ENCODE assay signal across 8 cellular contexts in genomic region chr5:708848-709517, GRCh38. TPM values are rescaled to one million over a fixed set of nuclear protein-coding genes. Genes with fewer than 3 reads are reported as not detected.
DNase-seq lines count a peak whose midpoint lies in the region; ATAC-seq and TF ChIP-seq lines count a peak whose summit lies in the region.
"Not testable (repeated sequence)": the region's sequence is repeated elsewhere in the genome, so short reads cannot be mapped to it uniquely, and the experiment has no call there.

No MANE protein-coding gene starts in this region.

- H3K4me2 ChIP-seq in GM23338 = not testable (repeated sequence)

- not testable (repeated sequence) for H3K9me2 ChIP-seq in GM23338 (ENCODE audit: insufficient read depth)

- 85 to 92% methylated on average over 1 to 3 of the region's 3 CpGs for WGBS in aorta, 2 donors

- ATAC-seq in GM23338 (peak; percentile 46; the same call in 2 of the 3 replicates), WTC11 (peak; percentile 60), esophagus mucosa (peak; percentile 45), left colon (peak; percentile 20), omental fat pad (ENCODE audit: low FRiP score) (peak; percentile 54), aorta (ENCODE audit: low FRiP score) (peak; percentile 64)
- ATAC-seq in stimulated activated memory B cell treated with anti-CD40 and anti-IgM and Interleukin-4, amounts not matched to agents 10 μg/mL and 1 μg/mL and 100 μg/mL, for 72 hours = peak; percentile 31

- not testable (repeated sequence) for TF ChIP-seq POLR2A in Peyer's patch (IDR thresholded peaks at IDR 0.05)

- H3K9me3 Mint-ChIP-seq in GM23338 (peaks cover 29% of the 10 kb centered on the region), WTC11 (peaks cover 19% of the 10 kb centered on the region)
- peaks cover 11% of the 10 kb centered on the region for H3K9me3 Mint-ChIP-seq in stimulated activated memory B cell treated with anti-CD40 and anti-IgM and Interleukin-4, amounts not matched to agents 10 μg/mL and 1 μg/mL and 100 μg/mL, for 72 hours

- not testable (repeated sequence) for H3K27ac ChIP-seq in GM23338 (ENCODE audit: low read depth); aorta (ENCODE audit: low read depth in 1 of 2, low read length in 2 of 2)
- H3K27ac ChIP-seq in Peyer's patch = peak overlapping the region in 3 of 4 donors; percentile 32 to 52 (median 42)

- H3K4me1 ChIP-seq in GM23338 (ENCODE audit: insufficient read depth); Peyer's patch; aorta (ENCODE audit: control insufficient read depth in 1 of 2, insufficient read depth in 2 of 2, low read length in 2 of 2): not testable (repeated sequence)

- POLR2A ChIA-PET in WTC11 (lab: Charles Lee) = not testable (repeated sequence)

- intact Hi-C loops in left colon (cut with DNase I, micrococcal nuclease); aorta (cut with DNase I): not testable (repeated sequence)

- H3K9me3 ChIP-seq in Peyer's patch; aorta (ENCODE audit: control insufficient read depth, low read length): not testable (repeated sequence)

- not testable (repeated sequence) for H3K4me3 ChIP-seq in GM23338; Peyer's patch; aorta (ENCODE audit: low read length in 2 of 2)

- not testable (repeated sequence) for H3K27me3 ChIP-seq in GM23338 (ENCODE audit: insufficient read depth); Peyer's patch; aorta (ENCODE audit: control insufficient read depth in 1 of 2, insufficient read depth in 2 of 2, low read length in 1 of 2)

- CTCF ChIA-PET in WTC11 (lab: Charles Lee) = not testable (repeated sequence)

- not testable (repeated sequence) for DNase-seq in GM23338 (ENCODE audit: low spot score); Peyer's patch; WTC11 (ENCODE audit: low spot score); left colon; omental fat pad (ENCODE audit: low spot score)
- peak in 1 of 2 donors; percentile 63 for DNase-seq in aorta

- not testable (repeated sequence) for H3K79me2 ChIP-seq in GM23338 (replicated peaks; ENCODE audit: insufficient read depth)

- not testable (repeated sequence) for H3K36me3 ChIP-seq in GM23338 (ENCODE audit: insufficient read depth); Peyer's patch; aorta (ENCODE audit: control insufficient read depth in 1 of 2, insufficient read depth in 2 of 2, low read length in 1 of 2)

- not testable (repeated sequence) for H3K4me1 Mint-ChIP-seq in GM23338; WTC11; stimulated activated memory B cell treated with anti-CD40 and anti-IgM and Interleukin-4, amounts not matched to agents 10 μg/mL and 1 μg/mL and 100 μg/mL, for 72 hours

- not testable (repeated sequence) for H3F3A ChIP-seq in GM23338 (replicated peaks; ENCODE audit: low read depth)

- H3K4me3 Mint-ChIP-seq in GM23338; WTC11; stimulated activated memory B cell treated with anti-CD40 and anti-IgM and Interleukin-4, amounts not matched to agents 10 μg/mL and 1 μg/mL and 100 μg/mL, for 72 hours: not testable (repeated sequence)

- H2AFZ ChIP-seq in GM23338 = not testable (repeated sequence)

- H3K27ac Mint-ChIP-seq in GM23338; WTC11; stimulated activated memory B cell treated with anti-CD40 and anti-IgM and Interleukin-4, amounts not matched to agents 10 μg/mL and 1 μg/mL and 100 μg/mL, for 72 hours: not testable (repeated sequence)

- not testable (repeated sequence) for H3K36me3 Mint-ChIP-seq in GM23338 (ENCODE audit: low read depth); stimulated activated memory B cell treated with anti-CD40 and anti-IgM and Interleukin-4, amounts not matched to agents 10 μg/mL and 1 μg/mL and 100 μg/mL, for 72 hours
- H3K36me3 Mint-ChIP-seq in WTC11 = peaks cover 17% of the 10 kb centered on the region

- not testable (repeated sequence) for H3K27me3 Mint-ChIP-seq in GM23338 (ENCODE audit: insufficient read depth, low read depth, poor library complexity)
- H3K27me3 Mint-ChIP-seq in WTC11 (ENCODE audit: low read depth) = peaks cover 22% of the 10 kb centered on the region
- H3K27me3 Mint-ChIP-seq in stimulated activated memory B cell treated with anti-CD40 and anti-IgM and Interleukin-4, amounts not matched to agents 10 μg/mL and 1 μg/mL and 100 μg/mL, for 72 hours = peaks cover 22% of the 10 kb centered on the region

- TF ChIP-seq CTCF in GM23338 (conservative IDR thresholded peaks at IDR 0.05; ENCODE audit: low read depth in 2 of 2); Peyer's patch (IDR thresholded peaks at IDR 0.05); WTC11 (IDR thresholded peaks at IDR 0.05); omental fat pad (IDR thresholded peaks at IDR 0.05): not testable (repeated sequence)

- not testable (repeated sequence) for H4K20me1 ChIP-seq in GM23338 (replicated peaks; ENCODE audit: insufficient read depth)

RNA-seq across cellular contexts. Expression of gene TPPP, which starts 15.8 kb away (rescaled TPM):
- total RNA-seq in GM23338 (2014; rRNA removed; shearing (Covaris generic)) = 1.4 and 1.8 TPM in 2 replicates
- polyA plus RNA-seq in GM23338 (2016; fragmentation: Nextera tagmentation; extraction: Ambion mirVana) (0.38 and 0.48 TPM in 2 replicates), aorta (1 to 10 TPM; 2.5 to 4.7 TPM)
- total RNA-seq in Peyer's patch (10 to 100 TPM in 3 of 4 donors, 1 to 10 TPM in 1; 7.4 to 60.5 (median 14.5) TPM), WTC11 (2021) (1.8 to 2.1 TPM (median 1.8 TPM) in 3 replicates), esophagus mucosa (3.3 TPM), left colon (1 to 10 TPM; 3.9 to 6.3 TPM), omental fat pad (1 to 10 TPM; 3.9 to 7.8 (median 5.5) TPM), aorta (1 to 10 TPM; 5.6 to 9.8 TPM)
